1 cellular context compared by ENCODE assay signal in genomic region chr13:60220072-60220471, GRCh38.
A peak's percentile ranks its signal among the peaks of the same experiment; 100 is the strongest.
TF ChIP-seq lines count a peak whose summit lies in the region.

No MANE protein-coding gene starts in this region.

TF ChIP-seq in K562, 482 proteins besides CTCF, POLR2A, EP300 and RAD21 (continued from another document and continues in another):
- TF ChIP-seq ZNF639 (CRISPR knock-in tag; conservative IDR thresholded peaks at IDR 0.05 in 1 of 2, IDR thresholded peaks at IDR 0.05 in 1 of 2): no peak
- no peak for TF ChIP-seq TCF7 (IDR thresholded peaks at IDR 0.05; ENCODE audit: borderline replicate concordance)
- TF ChIP-seq RB1 (IDR thresholded peaks at IDR 0.05; ENCODE audit: low read depth): no peak
- TF ChIP-seq MITF (IDR thresholded peaks at IDR 0.05): no peak
- TF ChIP-seq SMAD3 (CRISPR knock-in tag; conservative IDR thresholded peaks at IDR 0.05): no peak
- no peak for TF ChIP-seq KDM4B (IDR thresholded peaks at IDR 0.05; ENCODE audit: borderline replicate concordance in 2 of 2, low read depth in 1 of 2)
- TF ChIP-seq XRCC4 (IDR thresholded peaks at IDR 0.05; ENCODE audit: extremely low read depth, insufficient read depth, insufficient read length): no peak
- no peak for TF ChIP-seq ETV1 (tag; conservative IDR thresholded peaks at IDR 0.05; ENCODE audit: low read depth)
- no peak for TF ChIP-seq COPS2 (conservative IDR thresholded peaks at IDR 0.05)
- no peak for TF ChIP-seq SRF (CRISPR knock-in tag; IDR thresholded peaks at IDR 0.05)
- no peak for TF ChIP-seq MYNN (IDR thresholded peaks at IDR 0.05)
- no peak for TF ChIP-seq MYNN (CRISPR knock-in tag; IDR thresholded peaks at IDR 0.05)
- no peak for TF ChIP-seq SMC3 (conservative IDR thresholded peaks at IDR 0.05; ENCODE audit: insufficient read depth, low read depth, low read length)
- no peak for TF ChIP-seq ZNF431 (CRISPR knock-in tag; IDR thresholded peaks at IDR 0.05)
- TF ChIP-seq SNIP1 (IDR thresholded peaks at IDR 0.05; ENCODE audit: low read depth): no peak
- no peak for TF ChIP-seq POLR2AphosphoS2 (IDR thresholded peaks at IDR 0.05; ENCODE audit: low read length)
- no peak for TF ChIP-seq OTX1 (CRISPR knock-in tag; IDR thresholded peaks at IDR 0.05)
- TF ChIP-seq TCF7L2 (IDR thresholded peaks at IDR 0.05; ENCODE audit: low read depth, low read length): no peak
- no peak for TF ChIP-seq THAP7 (CRISPR knock-in tag; IDR thresholded peaks at IDR 0.05)
- TF ChIP-seq FUS (optimal IDR thresholded peaks at IDR 0.05; ENCODE audit: low read depth, low read length): no peak
- TF ChIP-seq RREB1 (CRISPR knock-in tag; IDR thresholded peaks at IDR 0.05): no peak
- TF ChIP-seq HDAC1 (IDR thresholded peaks at IDR 0.05): no peak
- no peak for TF ChIP-seq POLR2H (tag; IDR thresholded peaks at IDR 0.05; ENCODE audit: low read depth)
- no peak for TF ChIP-seq PHF20 (IDR thresholded peaks at IDR 0.05; ENCODE audit: partially characterized antibody)
- TF ChIP-seq SIRT6 (IDR thresholded peaks at IDR 0.05; ENCODE audit: low read depth, low read length): no peak
- no peak for TF ChIP-seq ZNF589 (CRISPR knock-in tag; IDR thresholded peaks at IDR 0.05; ENCODE audit: low read depth)
- TF ChIP-seq RERE (CRISPR knock-in tag; IDR thresholded peaks at IDR 0.05; ENCODE audit: borderline replicate concordance): no peak
- no peak for TF ChIP-seq BRCA1 (IDR thresholded peaks at IDR 0.05)
- TF ChIP-seq BRCA1 (CRISPR knock-in tag; IDR thresholded peaks at IDR 0.05): no peak
- no peak for TF ChIP-seq ZNF780A (CRISPR knock-in tag; IDR thresholded peaks at IDR 0.05)
- TF ChIP-seq KDM2B (CRISPR knock-in tag; IDR thresholded peaks at IDR 0.05): no peak
- no peak for TF ChIP-seq SIX5 (IDR thresholded peaks at IDR 0.05; ENCODE audit: borderline replicate concordance in 1 of 2, insufficient read depth in 1 of 2, low read depth in 1 of 2, low read length in 2 of 2)
- no peak for TF ChIP-seq ZFP36 (IDR thresholded peaks at IDR 0.05; ENCODE audit: low read depth, low read length, partially characterized antibody)
- TF ChIP-seq TRIM28 (IDR thresholded peaks at IDR 0.05): no peak
- no peak for TF ChIP-seq SMAD2 (IDR thresholded peaks at IDR 0.05; ENCODE audit: low read depth, low read length)
- TF ChIP-seq ZBED1 (IDR thresholded peaks at IDR 0.05): no peak
- TF ChIP-seq USF1 (CRISPR knock-in tag; IDR thresholded peaks at IDR 0.05): no peak
- TF ChIP-seq ZNF511 (CRISPR knock-in tag; IDR thresholded peaks at IDR 0.05): no peak
- TF ChIP-seq NEUROD1 (IDR thresholded peaks at IDR 0.05; ENCODE audit: borderline replicate concordance, low read depth, low read length, partially characterized antibody): peak; percentile 46
- TF ChIP-seq ZNF197 (CRISPR knock-in tag; IDR thresholded peaks at IDR 0.05; ENCODE audit: low read depth): no peak
- no peak for TF ChIP-seq HCFC1 (IDR thresholded peaks at IDR 0.05; ENCODE audit: low read depth, low read length)
- no peak for TF ChIP-seq ARID2 (IDR thresholded peaks at IDR 0.05)
- TF ChIP-seq SRSF3 (IDR thresholded peaks at IDR 0.05; ENCODE audit: insufficient read depth, low read length): no peak
- no peak for TF ChIP-seq EP400 (IDR thresholded peaks at IDR 0.05)
- TF ChIP-seq HNRNPUL1 (IDR thresholded peaks at IDR 0.05; ENCODE audit: low read length): no peak
- TF ChIP-seq TEAD2 (tag; IDR thresholded peaks at IDR 0.05): no peak
- TF ChIP-seq ZNF274 (IDR thresholded peaks at IDR 0.05; ENCODE audit: borderline replicate concordance, low read depth, low read length): no peak
- TF ChIP-seq NR0B1 (IDR thresholded peaks at IDR 0.05; ENCODE audit: partially characterized antibody): no peak
- no peak for TF ChIP-seq SPI1 (IDR thresholded peaks at IDR 0.05; ENCODE audit: borderline replicate concordance, low read depth, low read length)
- peak; percentile 67; the same call in 1 of the 2 replicates for TF ChIP-seq POLR2AphosphoS5 (IDR thresholded peaks at IDR 0.05; ENCODE audit: control insufficient read depth, insufficient read depth, low read depth, low read length)
- no peak for TF ChIP-seq KLF6 (CRISPR knock-in tag; IDR thresholded peaks at IDR 0.05; ENCODE audit: borderline replicate concordance)
- no peak for TF ChIP-seq ZNF224 (CRISPR knock-in tag; IDR thresholded peaks at IDR 0.05)
- no peak for TF ChIP-seq CHD4 (IDR thresholded peaks at IDR 0.05; ENCODE audit: insufficient read depth, insufficient replicate concordance, low read depth, low read length, poor library complexity, severe bottlenecking)
- no peak for TF ChIP-seq PYGO2 (tag; IDR thresholded peaks at IDR 0.05)
